Comparison of ENCODE assay signal across 8 cellular contexts in genomic region chr11:117818036-117818858, GRCh38. TPM values are rescaled to one million over a fixed set of nuclear protein-coding genes. Genes with fewer than 3 reads are reported as not detected.
A peak's percentile ranks its signal among the peaks of the same experiment; 100 is the strongest.
DNase-seq lines count a peak whose midpoint lies in the region; ATAC-seq, FAIRE-seq and TF ChIP-seq lines count a peak whose summit lies in the region.

No MANE protein-coding gene starts in this region.

- H3K36me3 ChIP-seq in astrocyte (ENCODE audit: insufficient read depth, low read length), result no peaks in the 10 kb centered on the region

- H3K9ac ChIP-seq in astrocyte (ENCODE audit: low read length), result no peak overlapping the region

- no peaks in the 10 kb centered on the region for H3K79me2 ChIP-seq in astrocyte (ENCODE audit: insufficient read depth, low read length)

- ATAC-seq in GM19025 (IDR thresholded peaks at IDR 0.05; ENCODE audit: low read depth, unreplicated experiment), result peak; percentile 22
- peak; percentile 14 for ATAC-seq in omental fat pad (ENCODE audit: low FRiP score)
- ATAC-seq in HG03469 (IDR thresholded peaks at IDR 0.05; ENCODE audit: unreplicated experiment), result no peak

- peak overlapping the region; percentile 28 for H2AFZ ChIP-seq in astrocyte (ENCODE audit: low read depth, low read length)

- no peaks in the 10 kb centered on the region for H4K20me1 ChIP-seq in astrocyte (ENCODE audit: insufficient read depth, low read length)

- peaks cover 12% of the 10 kb centered on the region for H3K27me3 Mint-ChIP-seq in astrocyte (ENCODE audit: low read depth, unreplicated experiment)

- no peak for TF ChIP-seq CTCF in astrocyte (IDR thresholded peaks at IDR 0.05; ENCODE audit: insufficient read depth, low read depth, low read length)
- no peak for TF ChIP-seq CTCF in omental fat pad (IDR thresholded peaks at IDR 0.05)

- FAIRE-seq in astrocyte (lab: Jason Lieb, UNC), result no peak

- H3K4me3 ChIP-seq in astrocyte (ENCODE audit: insufficient read depth, low read depth, low read length), result no peak overlapping the region

- no peaks in the 10 kb centered on the region for H3K36me3 Mint-ChIP-seq in astrocyte (ENCODE audit: low read depth, unreplicated experiment)

- no peaks in the 10 kb centered on the region for H3K9me3 ChIP-seq in astrocyte (ENCODE audit: insufficient read depth, low read depth, low read length)

- H3K4me1 Mint-ChIP-seq in astrocyte (ENCODE audit: low read depth, unreplicated experiment), result peaks cover 27% of the 10 kb centered on the region

- DNase-seq in NCI-H69 (lab: John Stamatoyannopoulos, UW), result peak; percentile 49
- DNase-seq in astrocyte (ENCODE audit: low read depth), result peak; percentile 29
- no peak for DNase-seq in omental fat pad (ENCODE audit: low spot score)
- DNase-seq in DMS79 (lab: John Stamatoyannopoulos, UW), result no peak
- no peak for DNase-seq in NCI-H1092 (lab: John Stamatoyannopoulos, UW)
- no peak for DNase-seq in globus pallidus (ENCODE audit: low spot score)

- H3K4me1 ChIP-seq in astrocyte (ENCODE audit: insufficient read depth, low read length), result peaks cover 23% of the 10 kb centered on the region

- no peaks in the 10 kb centered on the region for H3K27me3 ChIP-seq in astrocyte (ENCODE audit: insufficient read depth, low read length)

- peak overlapping the region; percentile 28 for H3K4me3 Mint-ChIP-seq in astrocyte (ENCODE audit: unreplicated experiment)

- no peak overlapping the region for H3K27ac Mint-ChIP-seq in astrocyte (ENCODE audit: unreplicated experiment)

- H3K9me3 Mint-ChIP-seq in astrocyte (ENCODE audit: unreplicated experiment), result no peaks in the 10 kb centered on the region

- peak overlapping the region; percentile 3 for H3K27ac ChIP-seq in astrocyte (ENCODE audit: low read depth, low read length)

- peak overlapping the region; percentile 43 for H3K4me2 ChIP-seq in astrocyte (ENCODE audit: low read length)

RNA-seq across cellular contexts. Expression of gene FXYD2, which starts 6.3 kb away (rescaled TPM):
- total RNA-seq in astrocyte (not detected in 2 replicates), omental fat pad (1 to 10 TPM; 1.1 to 4.3 (median 2.0) TPM)

RNA-seq across cellular contexts. Expression of gene DSCAML1, which starts 21.2 kb away (rescaled TPM):
- total RNA-seq in astrocyte, result 0.16 TPM in 1 of 2 replicates, not detected in the other
- total RNA-seq in omental fat pad, result 10 to 100 TPM in 1 of 4 donors, 1 to 10 TPM in 2, under 1 TPM in 1; 0.95 to 10.9 (median 3.9) TPM

RNA-seq across cellular contexts. Expression of gene FXYD6, which starts 58.2 kb away (rescaled TPM):
- total RNA-seq in astrocyte (8.1 and 10.5 TPM in 2 replicates), omental fat pad (10 to 100 TPM; 21.5 to 79.9 (median 25.6) TPM)

Comparison
In these comparisons a context has a peak if more than half of its experiments do, and no peak if none do; other contexts are left out.
1. DNase-seq: peak in NCI-H69 (single experiment) and astrocyte (single experiment); none in omental fat pad (single experiment), DMS79 (single experiment), NCI-H1092 (single experiment) and globus pallidus (single experiment).